In genomic region chr19:12786149-12786870, GRCh38 we compare ENCODE assay signal across 9 cellular contexts. TPM values are rescaled to one million over a fixed set of nuclear protein-coding genes. Genes with fewer than 3 reads are reported as not detected.
DNase-seq lines count a peak whose midpoint lies in the region; ATAC-seq, FAIRE-seq and TF ChIP-seq lines count a peak whose summit lies in the region.
"Had no signal": no experiment of that assay in that cellular context is flagged by ENCODE, and none has a peak within 500 bp of the region (broad histone marks: within the 10 kb centered on the region; RNA-seq: fewer than 3 reads in every experiment).

No MANE protein-coding gene starts in this region.

- no peak overlapping the region for H3K56ac ChIP-seq in H1 (replicated peaks; ENCODE audit: insufficient read length, low read depth, low read length)

- H3K9me3 Mint-ChIP-seq in nephron (no peaks in the 10 kb centered on the region), nephron progenitor cell (no peaks in the 10 kb centered on the region)
- H3K9me3 Mint-ChIP-seq: T-helper 1 cell treated with Interleukin-12 subunit alpha and Interleukin-12 subunit beta and Interleukin-4 antibody, amounts not matched to agents 30 μg/mL and 1 μg/mL, for 36 hours had no signal

- no peak overlapping the region for H3K14ac ChIP-seq in H1 (ENCODE audit: insufficient read length)

- no peak overlapping the region for H2AFZ ChIP-seq in H1 (ENCODE audit: low read length)

- DNase-seq in C1 segment of cervical spinal cord (lab: John Stamatoyannopoulos, UW) (peak in 11 of 14 donors; percentile 19 to 87 (median 68)), NOMO-1 treated with dmso at 0.1 percent for 144 hours (lab: John Stamatoyannopoulos, UW; ENCODE audit: unreplicated experiment) (peak; percentile 67), H1 (ENCODE audit: low read depth in 1 of 2, low spot score in 2 of 2) (no peak), nephron progenitor cell (no peak), putamen (ENCODE audit: low spot score) (no peak)

- no peak for FAIRE-seq in H1 (lab: Jason Lieb, UNC)

- H3K79me2 ChIP-seq in H1 (ENCODE audit: control insufficient read depth in 1 of 2, insufficient read depth in 2 of 2, low read length in 2 of 2), result no peaks in the 10 kb centered on the region

- no peak overlapping the region; the same call in none of the 2 replicates for H3K18ac ChIP-seq in H1 (ENCODE audit: extremely low read depth, low read length)

- no peak overlapping the region for H3K4me2 ChIP-seq in H1 (ENCODE audit: insufficient read depth in 1 of 2, low read depth in 2 of 2, low read length in 2 of 2)

- ATAC-seq in HG03457 (IDR thresholded peaks at IDR 0.05; ENCODE audit: unreplicated experiment) (no peak), GM18870 (IDR thresholded peaks at IDR 0.05; ENCODE audit: unreplicated experiment) (no peak)

- TF ChIP-seq EP300 in H1 (IDR thresholded peaks at IDR 0.05; ENCODE audit: borderline replicate concordance in 1 of 2, low read depth in 2 of 2, low read length in 2 of 2), result no peak

- H3K4me1 Mint-ChIP-seq in nephron (peaks cover 35% of the 10 kb centered on the region), nephron progenitor cell (peaks cover 36% of the 10 kb centered on the region)

- TF ChIP-seq CTCF in H1 (IDR thresholded peaks at IDR 0.05; ENCODE audit: control extremely low read depth in 1 of 3, insufficient read depth in 1 of 3, low read depth in 1 of 3, low read length in 3 of 3), result no peak
- no peak for TF ChIP-seq CTCF in nephron (IDR thresholded peaks at IDR 0.05; ENCODE audit: unreplicated experiment in 3 of 3)
- no peak for TF ChIP-seq CTCF in nephron progenitor cell (IDR thresholded peaks at IDR 0.05)

- no peak overlapping the region for H2BK120ac ChIP-seq in H1 (replicated peaks; ENCODE audit: low read depth, low read length)

- peak overlapping the region; percentile 69; the same call in 1 of the 2 replicates for H4K8ac ChIP-seq in H1 (ENCODE audit: extremely low read depth, insufficient read depth, low read length)

- H3K9ac ChIP-seq in H1 (replicated peaks in 1 of 4; ENCODE audit: extremely low read depth in 1 of 4, low read depth in 3 of 4, low read length in 3 of 4), result no peak overlapping the region

- WGBS in H1 (ENCODE audit: extremely low coverage in 1 of 2, insufficient coverage in 1 of 2, insufficient read length in 1 of 2, insufficient replicate concordance in 2 of 2, low coverage in 1 of 2, low lambda C conversion rate in 2 of 2, missing lambda C conversion rate in 1 of 2), 2 experiments, result 84% methylated on average over 14 of the region's 18 CpGs; no CpG with 5 or more reads in 1 of the 2 experiments

- no peaks in the 10 kb centered on the region; the same call in 1 of the 2 replicates for H3K79me1 ChIP-seq in H1 (ENCODE audit: low read depth, low read length)

- H3K4me1 ChIP-seq in H1 (replicated peaks in 1 of 4; ENCODE audit: control insufficient read depth in 3 of 4, insufficient read depth in 4 of 4, low read length in 3 of 4), result peaks cover 16 to 42% (median 26%) of the 10 kb centered on the region in 4 experiments

- no peak for TF ChIP-seq RAD21 in H1 (IDR thresholded peaks at IDR 0.05 in 1 of 2, conservative IDR thresholded peaks at IDR 0.05 in 1 of 2; ENCODE audit: low read depth in 2 of 2, low read length in 2 of 2)

- no peak overlapping the region for H3K4me3 ChIP-seq in H1 (ENCODE audit: extremely low read depth in 1 of 4, insufficient read depth in 2 of 4, low read depth in 3 of 4, low read length in 4 of 4)

- H3K4ac ChIP-seq in H1 (replicated peaks; ENCODE audit: insufficient read length, low read depth, low read length), result no peak overlapping the region

- peak overlapping the region in 2 of 3 experiments; percentile 44 to 100 for H3K27ac Mint-ChIP-seq in nephron
- H3K27ac Mint-ChIP-seq in nephron progenitor cell, result no peak overlapping the region

- CTCF ChIA-PET in H1 (lab: Charles Lee; ENCODE audit: partially characterized antibody), result interaction anchor here (1.3 to 4.5 kb wide), 4 partner anchors 9 to 21 kb away, joined by 3 to 39 read pairs (median 14); no protein-coding TSS in a partner anchor

- H2BK20ac ChIP-seq in H1 (ENCODE audit: low read length), result no peak overlapping the region

- POLR2A ChIA-PET in H1 (lab: Charles Lee; ENCODE audit: partially characterized antibody), result interaction anchor here (0.7 to 3.5 kb wide), 6 partner anchors 7 to 14 kb away, joined by 3 to 33 read pairs (median 10); partner anchors contain the start of gene HOOK2

- H3K27ac ChIP-seq in H1 (ENCODE audit: low read depth, low read length), result no peak overlapping the region

- peaks cover 0 to 7% (median 4%) of the 10 kb centered on the region in 4 experiments; a peak in 5 of 7 replicates for H3K27me3 ChIP-seq in H1 (replicated peaks in 1 of 4; ENCODE audit: control insufficient read depth in 3 of 4, extremely low read depth in 1 of 4, insufficient read depth in 3 of 4, low read length in 3 of 4)

- H3K36me3 Mint-ChIP-seq in nephron (ENCODE audit: low read depth), result no peaks in the 10 kb centered on the region
- H3K36me3 Mint-ChIP-seq in nephron progenitor cell (ENCODE audit: low read depth), result no peaks in the 10 kb centered on the region

- no peaks in the 10 kb centered on the region for H3K27me3 Mint-ChIP-seq in nephron (ENCODE audit: low read depth)
- peaks cover 4% of the 10 kb centered on the region for H3K27me3 Mint-ChIP-seq in nephron progenitor cell (ENCODE audit: low read depth, poor library complexity)

- H3K9me3 ChIP-seq in H1 (ENCODE audit: insufficient read depth in 2 of 2, low read depth in 1 of 2, low read length in 1 of 2), result no peaks in the 10 kb centered on the region

- no peak for TF ChIP-seq POLR2A in H1 (IDR thresholded peaks at IDR 0.05; ENCODE audit: control extremely low read depth in 1 of 2, low read depth in 2 of 2, low read length in 2 of 2)

- H4K5ac ChIP-seq in H1 (ENCODE audit: insufficient read length, low read depth, low read length), result no peak overlapping the region

- no peak overlapping the region for H2BK15ac ChIP-seq in H1 (ENCODE audit: low read length)

- peak overlapping the region; percentile 44; the same call in 1 of the 2 replicates for H2BK5ac ChIP-seq in H1 (ENCODE audit: low read depth, low read length)

- peaks cover 24% of the 10 kb centered on the region; the same call in 1 of the 2 replicates for H3K23me2 ChIP-seq in H1 (ENCODE audit: low read depth, low read length)

- H4K20me1 ChIP-seq in H1 (replicated peaks in 1 of 2; ENCODE audit: control insufficient read depth in 1 of 2, insufficient read depth in 2 of 2, low read length in 2 of 2), result peaks cover 0 to 1% of the 10 kb centered on the region in 2 experiments

- no peak overlapping the region for H4K91ac ChIP-seq in H1 (replicated peaks; ENCODE audit: insufficient read length, low read length)

- no peak overlapping the region; the same call in 1 of the 2 replicates for H2AK5ac ChIP-seq in H1 (ENCODE audit: low read depth, low read length)

- H3K4me3 Mint-ChIP-seq in nephron (no peak overlapping the region), nephron progenitor cell (no peak overlapping the region)
- H3K4me3 Mint-ChIP-seq: T-helper 1 cell treated with Interleukin-12 subunit alpha and Interleukin-12 subunit beta and Interleukin-4 antibody, amounts not matched to agents 30 μg/mL and 1 μg/mL, for 36 hours had no signal

- H3K36me3 ChIP-seq in H1 (ENCODE audit: control insufficient read depth in 2 of 4, insufficient read depth in 4 of 4, low read length in 3 of 4), result no peaks in the 10 kb centered on the region

- H2BK12ac ChIP-seq in H1 (ENCODE audit: low read depth, low read length), result peak overlapping the region; percentile 17; the same call in 1 of the 2 replicates

- H3K23ac ChIP-seq in H1 (ENCODE audit: insufficient read length), result no peak overlapping the region

RNA-seq across cellular contexts. Expression of gene JUNB, which starts 5.0 kb away (rescaled TPM):
- total RNA-seq in H1 (2021; fragmentation: NEBNext Ultra II Directional; extraction: Animal tissue kit (Norgen Biotek cat#: 25700)), result 7.4 and 8.6 TPM in 2 replicates
- polyA plus RNA-seq in H1 (2011; rRNA removed), result 10.0 and 14.1 TPM in 2 replicates
- 9.2 TPM for polyA plus RNA-seq in H1 (2011; cell fraction: cytosol; rRNA removed)
- 12.1 TPM for polyA plus RNA-seq in H1 (2011; cell fraction: nucleus; rRNA removed)
- 4.8 to 7.1 TPM (median 5.6 TPM) in 4 replicates for polyA plus RNA-seq in H1 (2012, experiment 1 of 2)
- polyA plus RNA-seq in H1 (2012, experiment 2 of 2), result 5.9 TPM
- polyA plus RNA-seq in H1 (2013, experiment 1 of 2), result 6.9 TPM
- polyA plus RNA-seq in H1 (2013, experiment 2 of 2), result 6.5 TPM
- polyA minus RNA-seq in H1 (2011; rRNA and poly(A)+ RNA removed), result 1.8 TPM in 2 replicates
- polyA minus RNA-seq in H1 (2011; cell fraction: cytosol; rRNA and poly(A)+ RNA removed), result 8.7 TPM
- 21.3 TPM for polyA minus RNA-seq in H1 (2011; cell fraction: nucleus; rRNA and poly(A)+ RNA removed)

RNA-seq across cellular contexts. Expression of gene HOOK2, which starts 11.0 kb away (rescaled TPM):
- total RNA-seq in H1 (2021; fragmentation: NEBNext Ultra II Directional; extraction: Animal tissue kit (Norgen Biotek cat#: 25700)), result 59.3 and 63.2 TPM in 2 replicates
- polyA plus RNA-seq in H1 (2011; rRNA removed), result 23.8 and 39.2 TPM in 2 replicates
- 52.1 TPM for polyA plus RNA-seq in H1 (2011; cell fraction: cytosol; rRNA removed)
- 124 TPM for polyA plus RNA-seq in H1 (2011; cell fraction: nucleus; rRNA removed)
- 72.5 to 107 TPM (median 96.5 TPM) in 4 replicates for polyA plus RNA-seq in H1 (2012, experiment 1 of 2)
- 35.9 TPM for polyA plus RNA-seq in H1 (2012, experiment 2 of 2)
- 47.5 TPM for polyA plus RNA-seq in H1 (2013, experiment 1 of 2)
- 40.1 TPM for polyA plus RNA-seq in H1 (2013, experiment 2 of 2)
- 25.1 and 27.9 TPM in 2 replicates for polyA minus RNA-seq in H1 (2011; rRNA and poly(A)+ RNA removed)
- 17.9 TPM for polyA minus RNA-seq in H1 (2011; cell fraction: cytosol; rRNA and poly(A)+ RNA removed)
- polyA minus RNA-seq in H1 (2011; cell fraction: nucleus; rRNA and poly(A)+ RNA removed), result 50.3 TPM

RNA-seq across cellular contexts. Expression of gene PRDX2, which starts 15.3 kb away (rescaled TPM):
- 380 and 404 TPM in 2 replicates for total RNA-seq in H1 (2021; fragmentation: NEBNext Ultra II Directional; extraction: Animal tissue kit (Norgen Biotek cat#: 25700))
- 748 and 904 TPM in 2 replicates for polyA plus RNA-seq in H1 (2011; rRNA removed)
- 586 TPM for polyA plus RNA-seq in H1 (2011; cell fraction: cytosol; rRNA removed)
- polyA plus RNA-seq in H1 (2011; cell fraction: nucleus; rRNA removed), result 569 TPM
- polyA plus RNA-seq in H1 (2012, experiment 1 of 2), result 543 to 655 TPM (median 640 TPM) in 4 replicates
- 855 TPM for polyA plus RNA-seq in H1 (2012, experiment 2 of 2)
- polyA plus RNA-seq in H1 (2013, experiment 1 of 2), result 237 TPM
- 231 TPM for polyA plus RNA-seq in H1 (2013, experiment 2 of 2)
- 210 and 286 TPM in 2 replicates for polyA minus RNA-seq in H1 (2011; rRNA and poly(A)+ RNA removed)
- 286 TPM for polyA minus RNA-seq in H1 (2011; cell fraction: cytosol; rRNA and poly(A)+ RNA removed)
- polyA minus RNA-seq in H1 (2011; cell fraction: nucleus; rRNA and poly(A)+ RNA removed), result 120 TPM

RNA-seq across cellular contexts. Expression of gene THSD8, which starts 15.6 kb away (rescaled TPM):
- 41.3 and 42.3 TPM in 2 replicates for total RNA-seq in H1 (2021; fragmentation: NEBNext Ultra II Directional; extraction: Animal tissue kit (Norgen Biotek cat#: 25700))
- 3.4 and 8.2 TPM in 2 replicates for polyA plus RNA-seq in H1 (2011; rRNA removed)
- polyA plus RNA-seq in H1 (2011; cell fraction: cytosol; rRNA removed), result 0.57 TPM
- polyA plus RNA-seq in H1 (2011; cell fraction: nucleus; rRNA removed), result 0.21 TPM
- 9.7 to 60.5 TPM (median 32.8 TPM) in 4 replicates for polyA plus RNA-seq in H1 (2012, experiment 1 of 2)
- polyA plus RNA-seq in H1 (2012, experiment 2 of 2), result 11.1 TPM
- polyA plus RNA-seq in H1 (2013, experiment 1 of 2), result 20.3 TPM
- polyA plus RNA-seq in H1 (2013, experiment 2 of 2), result 24.5 TPM
- polyA minus RNA-seq in H1 (2011; rRNA and poly(A)+ RNA removed), result 4.4 and 10.5 TPM in 2 replicates
- polyA minus RNA-seq in H1 (2011; cell fraction: cytosol; rRNA and poly(A)+ RNA removed), result not detected
- polyA minus RNA-seq in H1 (2011; cell fraction: nucleus; rRNA and poly(A)+ RNA removed), result not detected

RNA-seq across cellular contexts. Expression of gene RNASEH2A, which starts 20.1 kb away (rescaled TPM):
- 67.5 and 67.9 TPM in 2 replicates for total RNA-seq in H1 (2021; fragmentation: NEBNext Ultra II Directional; extraction: Animal tissue kit (Norgen Biotek cat#: 25700))
- polyA plus RNA-seq in H1 (2011; rRNA removed), result 120 and 141 TPM in 2 replicates
- polyA plus RNA-seq in H1 (2011; cell fraction: cytosol; rRNA removed), result 161 TPM
- 134 TPM for polyA plus RNA-seq in H1 (2011; cell fraction: nucleus; rRNA removed)
- 81.7 to 123 TPM (median 102 TPM) in 4 replicates for polyA plus RNA-seq in H1 (2012, experiment 1 of 2)
- polyA plus RNA-seq in H1 (2012, experiment 2 of 2), result 95.9 TPM
- 35.1 TPM for polyA plus RNA-seq in H1 (2013, experiment 1 of 2)
- 33.3 TPM for polyA plus RNA-seq in H1 (2013, experiment 2 of 2)
- polyA minus RNA-seq in H1 (2011; rRNA and poly(A)+ RNA removed), result 103 and 105 TPM in 2 replicates
- 52.5 TPM for polyA minus RNA-seq in H1 (2011; cell fraction: cytosol; rRNA and poly(A)+ RNA removed)
- 32.0 TPM for polyA minus RNA-seq in H1 (2011; cell fraction: nucleus; rRNA and poly(A)+ RNA removed)

Comparison
In these comparisons a context has a peak if more than half of its experiments do, and no peak if none do; other contexts are left out.
1. DNase-seq: peak in C1 segment of cervical spinal cord (11 of 14) and NOMO-1 treated with dmso at 0.1 percent for 144 hours (single experiment); none in H1 (0 of 2), nephron progenitor cell (single experiment) and putamen (single experiment).